28 cellular contexts compared by ENCODE assay signal in genomic region chr17:50021681-50022370, GRCh38. TPM values are rescaled to one million over a fixed set of nuclear protein-coding genes. Genes with fewer than 3 reads are reported as not detected.
DNase-seq lines count a peak whose midpoint lies in the region; ATAC-seq, FAIRE-seq and TF ChIP-seq lines count a peak whose summit lies in the region.
"Had no signal": no experiment of that assay in that cellular context is flagged by ENCODE, and none has a peak within 500 bp of the region (broad histone marks: within the 10 kb centered on the region; RNA-seq: fewer than 3 reads in every experiment).

No MANE protein-coding gene starts in this region.

- no peaks in the 10 kb centered on the region for H3K36me3 Mint-ChIP-seq in astrocyte (ENCODE audit: low read depth, unreplicated experiment)
- H3K36me3 Mint-ChIP-seq in stimulated activated memory B cell treated with anti-CD40 and anti-IgM and Interleukin-4, amounts not matched to agents 10 μg/mL and 1 μg/mL and 100 μg/mL, for 72 hours = no peaks in the 10 kb centered on the region
- H3K36me3 Mint-ChIP-seq: CD14-positive monocyte; CD8-positive, alpha-beta memory T cell had no signal

- no peak overlapping the region for H3K27ac Mint-ChIP-seq in astrocyte (ENCODE audit: unreplicated experiment)
- no peak overlapping the region for H3K27ac Mint-ChIP-seq in stimulated activated memory B cell treated with anti-CD40 and anti-IgM and Interleukin-4, amounts not matched to agents 10 μg/mL and 1 μg/mL and 100 μg/mL, for 72 hours

- peaks cover 14% of the 10 kb centered on the region for H3K4me1 Mint-ChIP-seq in astrocyte (ENCODE audit: low read depth, unreplicated experiment)
- H3K4me1 Mint-ChIP-seq in stimulated activated memory B cell treated with anti-CD40 and anti-IgM and Interleukin-4, amounts not matched to agents 10 μg/mL and 1 μg/mL and 100 μg/mL, for 72 hours = peaks cover 4% of the 10 kb centered on the region

- H3K9ac ChIP-seq in astrocyte (ENCODE audit: low read length) = no peak overlapping the region

- H3K27me3 ChIP-seq in astrocyte (ENCODE audit: insufficient read depth, low read length) = no peaks in the 10 kb centered on the region
- H3K27me3 ChIP-seq: MG63, SJSA1 had no signal

- H3K9me3 Mint-ChIP-seq in astrocyte (ENCODE audit: unreplicated experiment) = no peaks in the 10 kb centered on the region
- no peaks in the 10 kb centered on the region for H3K9me3 Mint-ChIP-seq in stimulated activated memory B cell treated with anti-CD40 and anti-IgM and Interleukin-4, amounts not matched to agents 10 μg/mL and 1 μg/mL and 100 μg/mL, for 72 hours
- H3K9me3 Mint-ChIP-seq: CD14-positive monocyte; CD8-positive, alpha-beta memory T cell had no signal

- no peaks in the 10 kb centered on the region for H4K20me1 ChIP-seq in astrocyte (ENCODE audit: insufficient read depth, low read length)

- no peak overlapping the region for H3K27ac ChIP-seq in astrocyte (ENCODE audit: low read depth, low read length)
- H3K27ac ChIP-seq: 22Rv1, SJSA1 had no signal

- H3K9me3 ChIP-seq in astrocyte (ENCODE audit: insufficient read depth, low read depth, low read length) = peaks cover 5% of the 10 kb centered on the region
- H3K9me3 ChIP-seq: MG63 had no signal

- H3K4me3 ChIP-seq in astrocyte (ENCODE audit: insufficient read depth, low read depth, low read length) = no peak overlapping the region
- H3K4me3 ChIP-seq: MG63, SJSA1 had no signal

- H3K4me2 ChIP-seq in astrocyte (ENCODE audit: low read length) = no peak overlapping the region

- H3K27me3 Mint-ChIP-seq in astrocyte (ENCODE audit: low read depth, unreplicated experiment) = peaks cover 2% of the 10 kb centered on the region
- peaks cover 28% of the 10 kb centered on the region for H3K27me3 Mint-ChIP-seq in stimulated activated memory B cell treated with anti-CD40 and anti-IgM and Interleukin-4, amounts not matched to agents 10 μg/mL and 1 μg/mL and 100 μg/mL, for 72 hours

- H3K79me2 ChIP-seq in astrocyte (ENCODE audit: insufficient read depth, low read length) = no peaks in the 10 kb centered on the region

- no peak overlapping the region for H2AFZ ChIP-seq in astrocyte (ENCODE audit: low read depth, low read length)

- no peaks in the 10 kb centered on the region for H3K36me3 ChIP-seq in astrocyte (ENCODE audit: insufficient read depth, low read length)
- H3K36me3 ChIP-seq: BE2C, MG63, SJSA1 had no signal

- peaks cover 5% of the 10 kb centered on the region for H3K4me1 ChIP-seq in astrocyte (ENCODE audit: insufficient read depth, low read length)
- H3K4me1 ChIP-seq: BE2C had no signal

- FAIRE-seq in astrocyte (lab: Jason Lieb, UNC) = no peak
- FAIRE-seq: GM12891 had no signal

- TF ChIP-seq CTCF in astrocyte (IDR thresholded peaks at IDR 0.05; ENCODE audit: insufficient read depth, low read depth, low read length) = no peak

- DNase-seq in activated CD8-positive, alpha-beta memory T cell treated with anti-CD3 and anti-CD28 coated beads, Interleukin-2, amount 50 U/mL, for 48 hours = peak; percentile 33
- DNase-seq in activated CD8-positive, alpha-beta memory T cell treated with anti-CD3 and anti-CD28 coated beads, Interleukin-2, amount 50 U/mL, for 4 hours = no peak
- DNase-seq in astrocyte (ENCODE audit: low read depth) (no peak), islet precursor cell (peak; percentile 48)
- DNase-seq in activated CD4-positive, CD25-positive, alpha-beta regulatory T cell (lab: John Stamatoyannopoulos, UW) = no peak
- DNase-seq: BE2C; CD8-positive, alpha-beta memory T cell; DMS 273 treated with DMSO at 0.1 percent for 48 hours; DMS79; EL; GDM1; GOT3; MG63; NCI-H1105 treated with DMSO at 0.1 percent for 48 hours; NCI-H146; NCI-H1930; NCI-H446; NCI-H524 treated with DMSO at 0.1 percent for 48 hours; NCI-H774; PC-3; Right ventricle myocardium superior had no signal

- peak; percentile 8 for ATAC-seq in stimulated activated memory B cell treated with anti-CD40 and anti-IgM and Interleukin-4, amounts not matched to agents 10 μg/mL and 1 μg/mL and 100 μg/mL, for 72 hours
- ATAC-seq in HG03045 (IDR thresholded peaks at IDR 0.05; ENCODE audit: unreplicated experiment) = no peak
- ATAC-seq: PC-3 had no signal

- peak overlapping the region; percentile 46 for H3K4me3 Mint-ChIP-seq in astrocyte (ENCODE audit: unreplicated experiment)
- H3K4me3 Mint-ChIP-seq in stimulated activated memory B cell treated with anti-CD40 and anti-IgM and Interleukin-4, amounts not matched to agents 10 μg/mL and 1 μg/mL and 100 μg/mL, for 72 hours = no peak overlapping the region
- H3K4me3 Mint-ChIP-seq: CD14-positive monocyte; CD8-positive, alpha-beta memory T cell had no signal

RNA-seq across cellular contexts. Expression of gene DLX3, which starts 26.8 kb away (rescaled TPM):
- 1.00 and 1.2 TPM in 2 replicates for total RNA-seq in astrocyte
- total RNA-seq: HT-29, Right ventricle myocardium superior, SJSA1 had no signal

RNA-seq across cellular contexts. Expression of gene ITGA3, which starts 34.1 kb away (rescaled TPM):
- total RNA-seq in astrocyte = 319 and 373 TPM in 2 replicates

RNA-seq across cellular contexts. Expression of gene DLX4, which starts 52.8 kb away (rescaled TPM):
- not detected in 2 replicates for total RNA-seq in astrocyte
- total RNA-seq: Right ventricle myocardium superior, SJSA1 had no signal

Comparison
In these comparisons a context has a peak if more than half of its experiments do, and no peak if none do; other contexts are left out.
1. DNase-seq: peak in activated CD8-positive, alpha-beta memory T cell treated with anti-CD3 and anti-CD28 coated beads, Interleukin-2, amount 50 U/mL, for 48 hours (single experiment) and islet precursor cell (single experiment); none in activated CD8-positive, alpha-beta memory T cell treated with anti-CD3 and anti-CD28 coated beads, Interleukin-2, amount 50 U/mL, for 4 hours (single experiment), astrocyte (single experiment) and activated CD4-positive, CD25-positive, alpha-beta regulatory T cell (0 of 4).